Comparison of ENCODE assay signal across 22 cellular contexts in the genomic region with DNA sequence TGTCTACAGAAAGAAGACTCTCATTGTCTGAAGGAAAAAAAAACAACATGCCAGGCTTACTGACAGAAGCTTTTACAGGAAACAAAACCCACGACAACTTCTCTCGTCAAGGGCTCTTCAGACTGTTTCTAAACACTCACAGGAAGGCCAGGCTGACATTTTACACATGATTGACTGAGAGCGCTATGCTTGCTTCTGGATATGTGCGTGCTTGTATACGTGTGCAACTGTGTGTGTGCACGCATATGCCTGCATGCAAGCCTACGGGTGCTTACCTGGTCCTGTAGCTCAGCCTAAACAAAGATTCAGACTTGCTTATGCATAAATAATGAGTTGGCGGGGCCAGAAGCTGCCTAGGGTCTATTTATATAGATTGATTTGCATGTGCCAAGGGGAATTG.
A peak's percentile ranks its signal among the peaks of the same experiment; 100 is the strongest.
DNase-seq lines count a peak whose midpoint lies in the region; ATAC-seq lines count a peak whose summit lies in the region.
"Had no signal": no experiment of that assay in that cellular context is flagged by ENCODE, and none has a peak within 500 bp of the region (broad histone marks: within the 10 kb centered on the region; RNA-seq: fewer than 3 reads in every experiment).

No MANE protein-coding gene starts in this region.

- peak overlapping the region; percentile 24 for H3K4me3 Mint-ChIP-seq in T-helper 2 cell treated with Interferon-gamma antibody and Interleukin-4, amounts not matched to agents 5 μg/mL and 100 μg/mL, for 36 hours
- H3K4me3 Mint-ChIP-seq: CD4-positive, alpha-beta T cell; stimulated activated naive CD8-positive, alpha-beta T cell treated with anti-CD3 and anti-CD28 coated beads, Interleukin-15, amount 100 ng/mL, for 72 hours had no signal

- peaks cover 8% of the 10 kb centered on the region for H3K9me3 Mint-ChIP-seq in T-helper 2 cell treated with Interferon-gamma antibody and Interleukin-4, amounts not matched to agents 5 μg/mL and 100 μg/mL, for 36 hours
- H3K9me3 Mint-ChIP-seq: CD4-positive, alpha-beta T cell had no signal

- peak overlapping the region; percentile 77 for H3K9ac ChIP-seq in BLaER1

- 0 out of 2 replicates have a peak, but pooled peaks cover 4% of the 10 kb centered on the region for H3K9me3 ChIP-seq in BLaER1
- H3K9me3 ChIP-seq: HAP-1, transverse colon had no signal

- peak overlapping the region; percentile 93 for H3K4me2 ChIP-seq in BLaER1
- H3K4me2 ChIP-seq: smooth muscle cell had no signal

- peaks cover 5% of the 10 kb centered on the region for H3K36me3 Mint-ChIP-seq in T-helper 2 cell treated with Interferon-gamma antibody and Interleukin-4, amounts not matched to agents 5 μg/mL and 100 μg/mL, for 36 hours (ENCODE audit: low read depth)

- H3K4me1 Mint-ChIP-seq in T-helper 2 cell treated with Interferon-gamma antibody and Interleukin-4, amounts not matched to agents 5 μg/mL and 100 μg/mL, for 36 hours (ENCODE audit: low read depth) = peaks cover 46% of the 10 kb centered on the region

- no peak for ATAC-seq in HG03520 (IDR thresholded peaks at IDR 0.05; ENCODE audit: unreplicated experiment)
- ATAC-seq: esophagus mucosa; stimulated activated naive CD8-positive, alpha-beta T cell treated with anti-CD3 and anti-CD28 coated beads, Interleukin-15, amount 100 ng/mL, for 72 hours had no signal

- no peaks in the 10 kb centered on the region for H3K27me3 ChIP-seq in BLaER1
- H3K27me3 ChIP-seq: transverse colon had no signal

- H3K4me1 ChIP-seq in BLaER1 = peaks cover 65% of the 10 kb centered on the region
- H3K4me1 ChIP-seq: HAP-1, transverse colon had no signal

- peak overlapping the region; percentile 27 for H3K27ac Mint-ChIP-seq in T-helper 2 cell treated with Interferon-gamma antibody and Interleukin-4, amounts not matched to agents 5 μg/mL and 100 μg/mL, for 36 hours
- H3K27ac Mint-ChIP-seq: CD4-positive, alpha-beta T cell had no signal

- no peaks in the 10 kb centered on the region for H4K20me1 ChIP-seq in BLaER1

- H3K36me3 ChIP-seq in BLaER1 = no peaks in the 10 kb centered on the region
- H3K36me3 ChIP-seq: HAP-1, transverse colon had no signal

- peak; percentile 71 for DNase-seq in DMS153 treated with DMSO at 0.1 percent for 48 hours (lab: John Stamatoyannopoulos, UW; ENCODE audit: unreplicated experiment)
- peak; percentile 40 for DNase-seq in NCI-H2171 (lab: John Stamatoyannopoulos, UW)
- DNase-seq in T-helper 2 cell treated with Interferon-gamma antibody and Interleukin-4, amounts not matched to agents 5 μg/mL and 100 μg/mL, for 36 hours (ENCODE audit: low spot score) = no peak
- no peak for DNase-seq in ecto neural progenitor cell (ENCODE audit: low spot score)
- no peak for DNase-seq in NCI-H2227 treated with DMSO at 0.1 percent for 48 hours (lab: John Stamatoyannopoulos, UW)
- DNase-seq: activated CD4-positive, alpha-beta T cell treated with anti-CD3 and anti-CD28 coated beads for 4 hours; activated naive CD4-positive, alpha-beta T cell treated with anti-CD3 and anti-CD28 coated beads, Interleukin-2, amount 50 U/mL, for 16 hours; activated T-cell treated with anti-CD3 and anti-CD28 coated beads for 4 hours; CD4-positive, alpha-beta T cell; cerebellar nuclear complex; DMS79 treated with DMSO at 0.1 percent for 48 hours; Karpas-422; NCI-H446 treated with DMSO at 0.1 percent for 48 hours; nucleus accumbens; stimulated activated CD4-positive, alpha-beta T cell treated with anti-CD3 and anti-CD28 coated beads, Interleukin-4, amount 100 ng/mL, for 1 hour; stimulated activated naive CD8-positive, alpha-beta T cell treated with anti-CD3 and anti-CD28 coated beads, Interleukin-15, amount 100 ng/mL, for 72 hours; transverse colon had no signal

- H3K4me3 ChIP-seq in BLaER1 = peak overlapping the region; percentile 53
- H3K4me3 ChIP-seq: HAP-1, smooth muscle cell, transverse colon had no signal

- H3K27ac ChIP-seq in BLaER1 = peak overlapping the region; percentile 85
- H3K27ac ChIP-seq: transverse colon had no signal

- peaks cover 8% of the 10 kb centered on the region for H3K27me3 Mint-ChIP-seq in T-helper 2 cell treated with Interferon-gamma antibody and Interleukin-4, amounts not matched to agents 5 μg/mL and 100 μg/mL, for 36 hours (ENCODE audit: low read depth)

Comparison
In these comparisons a context has a peak if more than half of its experiments do, and no peak if none do; other contexts are left out.
1. DNase-seq: peak in DMS153 treated with DMSO at 0.1 percent for 48 hours (single experiment) and NCI-H2171 (single experiment); none in T-helper 2 cell treated with Interferon-gamma antibody and Interleukin-4, amounts not matched to agents 5 μg/mL and 100 μg/mL, for 36 hours (single experiment), ecto neural progenitor cell (single experiment) and NCI-H2227 treated with DMSO at 0.1 percent for 48 hours (single experiment).